ENCODE assay signal across 19 cellular contexts in the genomic region with DNA sequence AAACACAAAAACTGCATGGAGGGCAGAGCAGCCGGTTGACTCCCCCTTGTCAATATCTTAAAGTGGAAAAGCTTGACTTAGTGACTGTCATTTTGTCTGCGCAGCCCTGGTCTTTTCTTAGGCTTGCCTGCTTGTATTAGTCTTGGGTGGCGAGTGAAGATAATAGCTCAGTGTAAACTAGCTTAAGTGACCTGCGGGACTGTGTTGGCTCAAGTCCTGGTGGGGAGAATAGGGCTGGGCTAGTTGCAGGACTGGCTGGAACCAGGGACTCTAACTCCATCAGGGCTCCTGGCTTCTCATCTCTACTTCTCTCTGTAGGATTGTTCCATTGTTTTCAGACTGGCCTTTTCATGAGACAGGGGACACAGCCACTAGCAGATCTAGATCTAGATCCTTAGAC.
"Had no signal": no experiment of that assay in that cellular context is flagged by ENCODE, and none has a peak within 500 bp of the region (broad histone marks: within the 10 kb centered on the region; RNA-seq: fewer than 3 reads in every experiment).

No MANE protein-coding gene starts in this region.

- H3K27ac ChIP-seq: colonic mucosa, prostate gland, WERI-Rb-1 had no signal

- H3K4me3 ChIP-seq: colonic mucosa, esophagus squamous epithelium, prostate gland, upper lobe of left lung had no signal

- H3K9me3 Mint-ChIP-seq: activated CD4-positive, alpha-beta memory T cell treated with anti-CD3 and anti-CD28 coated beads, Interleukin-2, amount 10 ng/mL, durations not matched to agents 7 days and 5 days; nephron; stimulated activated naive CD8-positive, alpha-beta T cell treated with anti-CD3 and anti-CD28 coated beads, Interleukin-15, Interleukin-2, amounts not matched to agents 100 ng/mL and 50 ng/mL, for 24 hours had no signal

- H3K4me1 Mint-ChIP-seq: brain, nephron had no signal

- H3K36me3 Mint-ChIP-seq: brain had no signal

- H3K27ac Mint-ChIP-seq: activated CD4-positive, alpha-beta memory T cell treated with anti-CD3 and anti-CD28 coated beads, Interleukin-2, amount 10 ng/mL, durations not matched to agents 7 days and 5 days; brain; nephron; stimulated activated naive CD8-positive, alpha-beta T cell treated with anti-CD3 and anti-CD28 coated beads, Interleukin-15, Interleukin-2, amounts not matched to agents 100 ng/mL and 50 ng/mL, for 24 hours; T-helper 17 cell had no signal

- H3K27me3 Mint-ChIP-seq: activated CD4-positive, alpha-beta memory T cell treated with anti-CD3 and anti-CD28 coated beads, Interleukin-2, amount 10 ng/mL, durations not matched to agents 7 days and 5 days; stimulated activated naive CD8-positive, alpha-beta T cell treated with anti-CD3 and anti-CD28 coated beads, Interleukin-15, Interleukin-2, amounts not matched to agents 100 ng/mL and 50 ng/mL, for 24 hours; T-helper 17 cell had no signal

- ATAC-seq: SK-N-SH treated with all-trans-retinoic acid at 6 μM for 48 hours, T-helper 17 cell had no signal

- H3K9me3 ChIP-seq: colonic mucosa, esophagus squamous epithelium, prostate gland, upper lobe of left lung had no signal

- H3K4me3 Mint-ChIP-seq: activated CD4-positive, alpha-beta memory T cell treated with anti-CD3 and anti-CD28 coated beads, Interleukin-2, amount 10 ng/mL, durations not matched to agents 7 days and 5 days; brain; nephron; stimulated activated naive CD8-positive, alpha-beta T cell treated with anti-CD3 and anti-CD28 coated beads, Interleukin-15, Interleukin-2, amounts not matched to agents 100 ng/mL and 50 ng/mL, for 24 hours; T-helper 17 cell had no signal

- DNase-seq: activated CD4-positive, alpha-beta memory T cell treated with anti-CD3 and anti-CD28 coated beads, Interleukin-2, amount 10 ng/mL, durations not matched to agents 7 days and 5 days; activated naive CD4-positive, alpha-beta T cell treated with Interleukin-2 at 50 U/mL for 16 hours; central memory CD4-positive, alpha-beta T cell; colonic mucosa; esophagus squamous epithelium; hippocampal formation; mesendoderm; right cardiac atrium; small intestine; stimulated activated CD4-positive, alpha-beta T cell treated with anti-CD3 and anti-CD28 coated beads, Interleukin-4, amount 100 ng/mL, for 4 hours; stimulated activated CD8-positive, alpha-beta memory T cell treated with anti-CD3 and anti-CD28 coated beads, Interleukin-4, amount 100 ng/mL, for 48 hours; T-helper 17 cell; upper lobe of left lung; WERI-Rb-1 had no signal

- H3K4me1 ChIP-seq: colonic mucosa, prostate gland had no signal

- H3K27me3 ChIP-seq: colonic mucosa, esophagus squamous epithelium, upper lobe of left lung had no signal

- H3K36me3 ChIP-seq: colonic mucosa, esophagus squamous epithelium, prostate gland, upper lobe of left lung, WERI-Rb-1 had no signal
